9 cellular contexts compared by ENCODE assay signal in the genomic region with DNA sequence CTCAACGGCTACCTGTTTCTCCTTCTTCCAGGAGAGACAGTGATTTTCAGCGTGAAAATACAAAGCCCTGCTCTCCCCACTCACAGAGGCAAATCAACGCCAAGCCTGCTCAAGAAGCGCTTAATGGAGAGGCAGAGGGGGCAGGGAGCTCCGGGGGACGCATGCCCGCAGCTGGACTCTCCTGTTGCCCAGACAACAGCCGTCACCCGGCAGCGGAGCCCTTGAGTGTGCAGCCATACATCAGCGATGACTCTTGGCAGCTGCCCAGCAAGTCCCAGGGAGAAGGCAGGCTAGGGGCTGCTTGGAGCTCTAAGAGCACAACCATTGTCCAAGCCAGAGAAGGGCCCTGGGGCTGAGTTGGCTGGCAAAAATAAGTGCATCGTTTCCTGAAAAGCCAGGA.
DNase-seq lines count a peak whose midpoint lies in the region; ATAC-seq lines count a peak whose summit lies in the region.
"Had no signal": no experiment of that assay in that cellular context is flagged by ENCODE, and none has a peak within 500 bp of the region (broad histone marks: within the 10 kb centered on the region; RNA-seq: fewer than 3 reads in every experiment).

No MANE protein-coding gene starts in this region.

- no peaks in the 10 kb centered on the region for H3K9me3 Mint-ChIP-seq in activated CD4-positive, alpha-beta memory T cell treated with anti-CD3 and anti-CD28 coated beads, Interleukin-2, amount 10 ng/mL, durations not matched to agents 7 days and 5 days

- DNase-seq in DMS79 (lab: John Stamatoyannopoulos, UW) (peak; percentile 95), NCI-H2196 treated with DMSO at 0.1 percent for 48 hours (lab: John Stamatoyannopoulos, UW; ENCODE audit: unreplicated experiment) (peak; percentile 87), dedifferentiated amniotic fluid mesenchymal stem cell (ENCODE audit: extremely low spot score) (peak; percentile 15), neuronal stem cell (ENCODE audit: low spot score) (peak; percentile 57), MV-4-11 (lab: John Stamatoyannopoulos, UW) (no peak)
- no peak for DNase-seq in activated CD4-positive, alpha-beta memory T cell treated with anti-CD3 and anti-CD28 coated beads, Interleukin-2, amount 10 ng/mL, durations not matched to agents 7 days and 5 days
- no peak for DNase-seq in stimulated activated CD4-positive, alpha-beta T cell treated with anti-CD3 and anti-CD28 coated beads, Interleukin-2, amount 100 ng/mL, for 24 hours
- DNase-seq: naive B cell had no signal

- no peak overlapping the region for H2BK120ac ChIP-seq in neuronal stem cell (ENCODE audit: low read depth, low read length)

- no peak overlapping the region for H4K8ac ChIP-seq in neuronal stem cell (ENCODE audit: low read depth, low read length)

- peak overlapping the region; percentile 34 for H2BK15ac ChIP-seq in neuronal stem cell (ENCODE audit: low read length)

- CTCF ChIA-PET in activated CD4-positive, alpha-beta memory T cell treated with anti-CD3 and anti-CD28 coated beads, Interleukin-2, amount 10 ng/mL, durations not matched to agents 7 days and 5 days (lab: Charles Lee), result no interaction called here

- peaks cover 0 to 5% (median 0%) of the 10 kb centered on the region in 3 experiments for H3K27me3 ChIP-seq in neuronal stem cell (ENCODE audit: control insufficient read depth in 3 of 3, insufficient read depth in 3 of 3, low read depth in 1 of 3, low read length in 3 of 3)

- H3K27ac ChIP-seq in neuronal stem cell (replicated peaks; ENCODE audit: low read length), result peak overlapping the region; percentile 36

- no peaks in the 10 kb centered on the region for H3K4me1 Mint-ChIP-seq in activated CD4-positive, alpha-beta memory T cell treated with anti-CD3 and anti-CD28 coated beads, Interleukin-2, amount 10 ng/mL, durations not matched to agents 7 days and 5 days

- no peak overlapping the region for H2BK12ac ChIP-seq in neuronal stem cell (ENCODE audit: low read length)

- H3K14ac ChIP-seq in neuronal stem cell (ENCODE audit: low read length), result no peak overlapping the region

- H3K4ac ChIP-seq in neuronal stem cell (ENCODE audit: low read length), result no peak overlapping the region

- ATAC-seq in GM18907 (IDR thresholded peaks at IDR 0.05; ENCODE audit: unreplicated experiment), result no peak

- no peak overlapping the region for H3K27ac Mint-ChIP-seq in activated CD4-positive, alpha-beta memory T cell treated with anti-CD3 and anti-CD28 coated beads, Interleukin-2, amount 10 ng/mL, durations not matched to agents 7 days and 5 days
- H3K27ac Mint-ChIP-seq: naive B cell had no signal

- no peak overlapping the region for H3K9ac ChIP-seq in neuronal stem cell (ENCODE audit: low read depth, low read length, poor library complexity)

- H3K4me3 ChIP-seq in neuronal stem cell (ENCODE audit: low read length in 2 of 2), result no peak overlapping the region

- H3K4me1 ChIP-seq in neuronal stem cell (ENCODE audit: control insufficient read depth in 2 of 2, insufficient read depth in 1 of 2, low read depth in 1 of 2, low read length in 2 of 2), result peaks cover 16 to 22% of the 10 kb centered on the region in 2 donors

- H3K4me3 Mint-ChIP-seq in activated CD4-positive, alpha-beta memory T cell treated with anti-CD3 and anti-CD28 coated beads, Interleukin-2, amount 10 ng/mL, durations not matched to agents 7 days and 5 days, result no peak overlapping the region
- H3K4me3 Mint-ChIP-seq: naive B cell had no signal

- WGBS in neuronal stem cell (ENCODE audit: extremely low coverage in 2 of 2, insufficient read length in 2 of 2, insufficient replicate concordance in 1 of 2), 2 donors, result no CpG with 5 or more reads among the region's 12 CpGs

- H2AK5ac ChIP-seq in neuronal stem cell (ENCODE audit: low read depth, low read length), result no peak overlapping the region

- H3K4me2 ChIP-seq in neuronal stem cell (ENCODE audit: insufficient read depth, low read length, poor library complexity, severe bottlenecking), result no peak overlapping the region

- peaks cover 4% of the 10 kb centered on the region for H3K27me3 Mint-ChIP-seq in activated CD4-positive, alpha-beta memory T cell treated with anti-CD3 and anti-CD28 coated beads, Interleukin-2, amount 10 ng/mL, durations not matched to agents 7 days and 5 days
- H3K27me3 Mint-ChIP-seq: naive B cell had no signal

- peak overlapping the region; percentile 48 for H3K18ac ChIP-seq in neuronal stem cell (ENCODE audit: low read length)

- POLR2A ChIA-PET in activated CD4-positive, alpha-beta memory T cell treated with anti-CD3 and anti-CD28 coated beads, Interleukin-2, amount 10 ng/mL, durations not matched to agents 7 days and 5 days (lab: Charles Lee), result no interaction called here

- H2AFZ ChIP-seq in neuronal stem cell (ENCODE audit: low read length), result peak overlapping the region; percentile 50

- H3K36me3 ChIP-seq in neuronal stem cell (replicated peaks in 1 of 2; ENCODE audit: control insufficient read depth in 2 of 2, insufficient read depth in 2 of 2, low read length in 2 of 2), result no peaks in the 10 kb centered on the region

- no peak overlapping the region for H4K91ac ChIP-seq in neuronal stem cell (ENCODE audit: low read depth, low read length, poor library complexity)

- no peak overlapping the region for H2BK5ac ChIP-seq in neuronal stem cell (ENCODE audit: low read length)

- no peaks in the 10 kb centered on the region for H3K36me3 Mint-ChIP-seq in activated CD4-positive, alpha-beta memory T cell treated with anti-CD3 and anti-CD28 coated beads, Interleukin-2, amount 10 ng/mL, durations not matched to agents 7 days and 5 days (ENCODE audit: low read depth)
- H3K36me3 Mint-ChIP-seq: naive B cell had no signal

- H3K23ac ChIP-seq in neuronal stem cell (ENCODE audit: low read depth, low read length, poor library complexity), result no peak overlapping the region

- H3K9me3 ChIP-seq in neuronal stem cell (replicated peaks in 1 of 2; ENCODE audit: control insufficient read depth in 2 of 2, insufficient read depth in 1 of 2, low read depth in 1 of 2, low read length in 2 of 2), result no peaks in the 10 kb centered on the region

- H3K79me1 ChIP-seq in neuronal stem cell (ENCODE audit: low read depth, low read length), result no peaks in the 10 kb centered on the region

Comparison
In these comparisons a context has a peak if more than half of its experiments do, and no peak if none do; other contexts are left out.
1. DNase-seq: peak in DMS79 (single experiment), NCI-H2196 treated with DMSO at 0.1 percent for 48 hours (single experiment), dedifferentiated amniotic fluid mesenchymal stem cell (single experiment) and neuronal stem cell (single experiment); none in activated CD4-positive, alpha-beta memory T cell treated with anti-CD3 and anti-CD28 coated beads, Interleukin-2, amount 10 ng/mL, durations not matched to agents 7 days and 5 days (single experiment), stimulated activated CD4-positive, alpha-beta T cell treated with anti-CD3 and anti-CD28 coated beads, Interleukin-2, amount 100 ng/mL, for 24 hours (0 of 2) and MV-4-11 (single experiment).